1 cellular context compared by ENCODE assay signal in the genomic region with DNA sequence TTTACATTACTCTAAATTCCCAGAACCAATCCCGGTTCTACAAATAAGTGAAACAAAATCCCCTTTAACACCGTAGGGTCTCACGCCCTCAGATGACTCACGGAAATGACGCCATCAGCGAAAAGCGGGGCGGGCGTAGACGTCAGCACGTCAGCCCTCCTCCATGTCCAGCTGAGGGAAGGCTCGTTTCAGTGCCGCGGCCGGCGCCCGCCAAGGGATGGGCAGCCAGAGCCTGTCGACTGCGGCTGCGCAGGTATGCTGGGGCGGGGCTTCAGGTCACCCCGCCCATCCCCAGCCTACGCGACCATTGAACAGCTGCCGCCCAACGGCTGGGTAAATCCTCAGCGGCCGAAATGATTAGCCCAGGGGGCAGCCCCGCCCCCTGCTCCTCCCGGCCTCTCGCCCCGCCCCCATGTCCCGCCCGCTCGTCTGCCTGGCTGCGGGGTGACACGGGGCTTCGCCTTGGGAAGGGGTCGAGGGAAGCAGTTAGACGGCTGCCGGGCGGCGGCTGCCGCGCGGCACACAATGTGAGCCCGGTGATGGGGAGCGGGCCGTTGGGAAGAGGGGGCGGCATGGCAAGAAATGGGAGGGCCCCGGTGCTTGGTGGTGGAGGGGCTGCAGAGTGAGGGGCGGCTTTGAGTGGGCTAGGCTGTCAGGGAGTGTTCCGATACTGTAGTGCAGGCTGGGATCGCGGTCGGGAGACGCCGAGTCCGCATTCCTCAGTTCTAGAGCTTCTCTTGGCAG.
TF ChIP-seq lines count a peak whose summit lies in the region.

NBEAL1 (plus strand) TSS at position 420 of the 744 bp plus-strand sequence. CDS start 1,510 bp downstream, outside the sequence.

TF ChIP-seq in A549, 52 proteins besides CTCF, POLR2A, EP300 and RAD21 (continued from another document):
- no peak; the same call in 1 of the 2 replicates for TF ChIP-seq PBX3 (IDR thresholded peaks at IDR 0.05)
- no peak for TF ChIP-seq CBX2 (IDR thresholded peaks at IDR 0.05; ENCODE audit: borderline replicate concordance, low read depth)
- peak; percentile 87 for TF ChIP-seq PHF8 (IDR thresholded peaks at IDR 0.05; ENCODE audit: borderline replicate concordance, low read depth)
- no peak for TF ChIP-seq EHMT2 (IDR thresholded peaks at IDR 0.05; ENCODE audit: low read depth)
- TF ChIP-seq JUN (IDR thresholded peaks at IDR 0.05): peak; percentile 34 to 47; a peak in 3 of 5 replicates
- TF ChIP-seq KDM5A (IDR thresholded peaks at IDR 0.05): no peak
